In the genomic region with DNA sequence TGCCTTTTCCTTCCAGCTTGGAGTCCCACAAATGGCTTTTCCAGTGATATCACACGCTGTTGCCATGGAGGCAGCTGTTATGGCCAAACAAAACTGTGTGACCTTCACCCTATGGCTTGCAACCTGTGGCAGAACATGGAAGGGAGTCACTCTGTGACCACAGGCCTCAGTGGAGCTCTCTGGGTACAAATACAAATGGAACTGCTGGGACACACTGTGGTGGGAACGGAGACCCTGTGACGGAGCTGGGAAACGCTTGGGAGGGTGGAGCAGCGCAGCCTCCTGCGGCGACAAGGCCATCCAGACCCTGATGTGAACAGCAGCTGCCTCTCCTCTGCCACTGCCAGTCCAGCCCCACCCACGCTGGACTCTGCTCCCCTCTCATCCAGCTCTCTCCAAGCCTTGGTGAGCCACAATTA, we compare ENCODE assay signal across 10 cellular contexts.
DNase-seq lines count a peak whose midpoint lies in the region; ATAC-seq, FAIRE-seq and TF ChIP-seq lines count a peak whose summit lies in the region.
"Had no signal": no experiment of that assay in that cellular context is flagged by ENCODE, and none has a peak within 500 bp of the region (broad histone marks: within the 10 kb centered on the region; RNA-seq: fewer than 3 reads in every experiment).

No MANE protein-coding gene starts in this region.

- peak; percentile 77 for ATAC-seq in Right ventricle myocardium superior (ENCODE audit: poor library complexity)

- intact Hi-C loops in Right ventricle myocardium superior (cut with DNase I), result no loop called here

- no peaks in the 10 kb centered on the region for H3K36me3 Mint-ChIP-seq in osteocyte (ENCODE audit: unreplicated experiment)

- H3K27me3 Mint-ChIP-seq in osteocyte (ENCODE audit: unreplicated experiment), result no peaks in the 10 kb centered on the region

- peak; percentile 48 for DNase-seq in AG08395 (ENCODE audit: low spot score)
- peak; percentile 29 for DNase-seq in NCI-H510A treated with DMSO at 0.1 percent for 48 hours (lab: John Stamatoyannopoulos, UW)
- DNase-seq in Right ventricle myocardium superior, result peak; percentile 72
- no peak for DNase-seq in osteocyte (ENCODE audit: extremely low spot score, unreplicated experiment)
- DNase-seq in LoVo (ENCODE audit: low spot score), result no peak
- no peak for DNase-seq in RCC 7860 (ENCODE audit: low spot score)
- no peak for DNase-seq in superior temporal gyrus (ENCODE audit: extremely low spot score)
- no peak for DNase-seq in mesenteric fat pad (ENCODE audit: low spot score)
- DNase-seq: cortex of kidney, RPMI8226 had no signal

- H3K9me3 Mint-ChIP-seq in osteocyte (ENCODE audit: unreplicated experiment), result no peaks in the 10 kb centered on the region

- FAIRE-seq in RCC 7860 (lab: Jason Lieb, UNC), result no peak

- TF ChIP-seq CTCF in osteocyte (IDR thresholded peaks at IDR 0.05), result no peak

- peak overlapping the region; percentile 65 for H3K27ac Mint-ChIP-seq in osteocyte (ENCODE audit: unreplicated experiment)

- H3K4me1 Mint-ChIP-seq in osteocyte (ENCODE audit: unreplicated experiment), result peaks cover 31% of the 10 kb centered on the region

- H3K4me3 Mint-ChIP-seq in osteocyte (ENCODE audit: unreplicated experiment), result no peak overlapping the region

Comparison
In these comparisons a context has a peak if more than half of its experiments do, and no peak if none do; other contexts are left out.
1. DNase-seq: peak in AG08395 (single experiment), NCI-H510A treated with DMSO at 0.1 percent for 48 hours (single experiment) and Right ventricle myocardium superior (single experiment); none in osteocyte (single experiment), LoVo (single experiment), RCC 7860 (single experiment), superior temporal gyrus (single experiment) and mesenteric fat pad (single experiment).